Comparison of ENCODE assay signal across 8 cellular contexts in the genomic region with DNA sequence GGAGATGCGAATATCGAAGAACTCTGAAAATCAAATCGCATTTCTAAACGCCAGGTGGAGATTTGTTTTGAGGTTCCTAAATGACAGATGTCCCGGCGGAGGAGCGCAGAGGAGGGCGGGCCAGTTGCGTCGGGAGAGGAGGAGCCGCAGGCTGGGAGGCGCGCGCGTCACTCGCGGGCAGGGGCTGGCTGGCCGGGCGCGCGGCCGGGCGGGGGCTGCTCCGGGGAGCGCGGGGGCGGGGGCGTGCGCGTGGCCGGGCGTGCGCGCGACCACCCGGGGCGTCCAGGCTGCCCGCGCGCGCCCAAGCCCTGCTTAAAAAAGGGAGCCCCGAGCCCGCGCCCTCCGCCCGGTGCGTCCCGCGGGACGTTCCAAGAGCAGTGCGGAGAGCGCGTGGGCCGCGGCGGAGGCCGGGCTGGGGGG. TPM values are rescaled to one million over a fixed set of nuclear protein-coding genes. Genes with fewer than 3 reads are reported as not detected.
A peak's percentile ranks its signal among the peaks of the same experiment; 100 is the strongest.
DNase-seq lines count a peak whose midpoint lies in the region; ATAC-seq and TF ChIP-seq lines count a peak whose summit lies in the region.

No MANE protein-coding gene starts in this region.

- H3K27me3 ChIP-seq in BLaER1 (no peaks in the 10 kb centered on the region), lung (ENCODE audit: control insufficient read depth, insufficient read depth) (no peaks in the 10 kb centered on the region)

- peak overlapping the region; percentile 91 for H3K4me2 ChIP-seq in BLaER1

- peak overlapping the region; percentile 97 for H3K27ac ChIP-seq in BLaER1
- peak overlapping the region; percentile 98 to 100 for H3K27ac ChIP-seq in lung (ENCODE audit: low read depth in 1 of 2, low read length in 1 of 2)

- intact Hi-C loops in activated CD8-positive, alpha-beta T cell treated with anti-CD3 and anti-CD28 coated beads for 36 hours (cut with micrococcal nuclease) = no loop called here

- peak overlapping the region; percentile 91 for H3K9ac ChIP-seq in BLaER1

- peak overlapping the region; percentile 76 for H3K27ac Mint-ChIP-seq in activated CD8-positive, alpha-beta T cell treated with anti-CD3 and anti-CD28 coated beads for 36 hours

- H3K36me3 ChIP-seq in BLaER1 = no peaks in the 10 kb centered on the region
- no peaks in the 10 kb centered on the region for H3K36me3 ChIP-seq in lung (ENCODE audit: control insufficient read depth in 2 of 2, insufficient read depth in 2 of 2, low read length in 2 of 2)

- H3K9me3 ChIP-seq in BLaER1 (no peaks in the 10 kb centered on the region), lung (ENCODE audit: control insufficient read depth in 2 of 2, insufficient read depth in 1 of 2, low read length in 1 of 2) (no peaks in the 10 kb centered on the region)

- H3K27me3 Mint-ChIP-seq in activated CD8-positive, alpha-beta T cell treated with anti-CD3 and anti-CD28 coated beads for 36 hours = no peaks in the 10 kb centered on the region

- POLR2A ChIA-PET in activated CD8-positive, alpha-beta T cell treated with anti-CD3 and anti-CD28 coated beads for 36 hours (lab: Charles Lee) = interaction anchor here (0.7 to 4.4 kb wide), 14 partner anchors 10 to 334 kb away, joined by 3 to 37 read pairs (median 6); partner anchors contain the start of gene H3-3A

- peak; percentile 82 for ATAC-seq in GM19324 (IDR thresholded peaks at IDR 0.05; ENCODE audit: low FRiP score, unreplicated experiment)
- ATAC-seq in HG03457 (IDR thresholded peaks at IDR 0.05; ENCODE audit: unreplicated experiment) = peak; percentile 61
- ATAC-seq in activated CD8-positive, alpha-beta T cell treated with anti-CD3 and anti-CD28 coated beads for 36 hours = peak; percentile 86
- ATAC-seq in lung (ENCODE audit: insufficient read depth, low FRiP score) = peak; percentile 86

- TF ChIP-seq CTCF in activated CD8-positive, alpha-beta T cell treated with anti-CD3 and anti-CD28 coated beads for 36 hours (IDR thresholded peaks at IDR 0.05) = no peak
- no peak for TF ChIP-seq CTCF in lung (IDR thresholded peaks at IDR 0.05; ENCODE audit: control extremely low read depth, extremely low read depth)

- peak overlapping the region; percentile 73 for H3K4me3 Mint-ChIP-seq in activated CD8-positive, alpha-beta T cell treated with anti-CD3 and anti-CD28 coated beads for 36 hours

- WGBS in lung, 2 donors = 0 to 1% methylated on average over 20 to 57 of the region's 57 CpGs

- peaks cover 59% of the 10 kb centered on the region for H3K4me1 ChIP-seq in BLaER1
- peaks cover 6 to 11% of the 10 kb centered on the region in 2 donors for H3K4me1 ChIP-seq in lung (ENCODE audit: control insufficient read depth in 2 of 2, insufficient read depth in 2 of 2, low read length in 2 of 2)

- no peaks in the 10 kb centered on the region for H3K9me3 Mint-ChIP-seq in activated CD8-positive, alpha-beta T cell treated with anti-CD3 and anti-CD28 coated beads for 36 hours

- H3K4me1 Mint-ChIP-seq in activated CD8-positive, alpha-beta T cell treated with anti-CD3 and anti-CD28 coated beads for 36 hours (ENCODE audit: low read depth) = peaks cover 13% of the 10 kb centered on the region

- DNase-seq in NCI-H774 (lab: John Stamatoyannopoulos, UW) = peak; percentile 83
- DNase-seq in activated CD8-positive, alpha-beta T cell treated with anti-CD3 and anti-CD28 coated beads for 36 hours = peak; percentile 87
- peak; percentile 88 for DNase-seq in ecto neural progenitor cell (ENCODE audit: low spot score)
- DNase-seq in lung (ENCODE audit: low spot score) = peak; percentile 86
- DNase-seq in stimulated activated CD4-positive, alpha-beta T cell treated with anti-CD3 and anti-CD28 coated beads, TNF-alpha, amount 100 ng/mL, for 4 hours (ENCODE audit: low read depth in 3 of 3) = peak; percentile 54 to 58 (median 55)

- no peaks in the 10 kb centered on the region for H4K20me1 ChIP-seq in BLaER1

- peak overlapping the region; percentile 78 for H3K4me3 ChIP-seq in BLaER1
- peak overlapping the region; percentile 62 for H3K4me3 ChIP-seq in lung

- no peaks in the 10 kb centered on the region for H3K36me3 Mint-ChIP-seq in activated CD8-positive, alpha-beta T cell treated with anti-CD3 and anti-CD28 coated beads for 36 hours (ENCODE audit: low read depth)

- CTCF ChIA-PET in activated CD8-positive, alpha-beta T cell treated with anti-CD3 and anti-CD28 coated beads for 36 hours (lab: Charles Lee) = interaction anchor here (1.0 to 6.6 kb wide), 10 partner anchors 8 to 223 kb away, joined by 3 to 67 read pairs (median 6); no protein-coding TSS in a partner anchor

RNA-seq across cellular contexts. Expression of gene H3-3A, which starts 47.3 kb away (rescaled TPM):
- 100 to 1,000 TPM; 287 to 308 TPM for total RNA-seq in activated CD8-positive, alpha-beta T cell treated with anti-CD3 and anti-CD28 coated beads for 36 hours
- 100 to 1,000 TPM; 404 to 551 TPM for total RNA-seq in lung
- 1,000 to 10,000 TPM in 1 of 2 donors, 100 to 1,000 TPM in 1; 758 to 1,014 TPM for polyA plus RNA-seq in lung

Comparison
In these comparisons a context has a peak if more than half of its experiments do, and no peak if none do; other contexts are left out.
1. Peak in every context shown above with its lines: DNase-seq, ATAC-seq, H3K4me3 ChIP-seq and H3K27ac ChIP-seq.